In genomic region chr11:92501346-92501745, GRCh38 we compare ENCODE assay signal across 22 cellular contexts.
"Had no signal": no experiment of that assay in that cellular context is flagged by ENCODE, and none has a peak within 500 bp of the region (broad histone marks: within the 10 kb centered on the region; RNA-seq: fewer than 3 reads in every experiment).

No MANE protein-coding gene starts in this region.

- H3K36me3 Mint-ChIP-seq: activated naive CD4-positive, alpha-beta T cell treated with anti-CD3 and anti-CD28 coated beads, Interleukin-2, amount 50 U/mL, for 72 hours; brain had no signal

- H3K27me3 Mint-ChIP-seq: activated CD4-positive, alpha-beta T cell treated with anti-CD3 and anti-CD28 coated beads, Interleukin-2, amount 10 ng/mL, durations not matched to agents 24 days and 14 days; activated T-cell treated with anti-CD3 and anti-CD28 coated beads, Interleukin-2, amount 50 U/mL, for 24 hours had no signal

- H3K4me3 ChIP-seq: adrenal gland, K562, SJCRH30, SK-N-MC had no signal

- H3K9me3 ChIP-seq: adrenal gland, SJCRH30 had no signal

- H3K9me3 Mint-ChIP-seq: activated CD4-positive, alpha-beta T cell treated with anti-CD3 and anti-CD28 coated beads, Interleukin-2, amount 10 ng/mL, durations not matched to agents 24 days and 14 days; activated T-cell treated with anti-CD3 and anti-CD28 coated beads, Interleukin-2, amount 50 U/mL, for 24 hours; brain had no signal

- H3K36me3 ChIP-seq: adrenal gland, SJCRH30 had no signal

- ATAC-seq: activated CD8-positive, alpha-beta T cell treated with anti-CD3 and anti-CD28 coated beads, Interleukin-2, amount 10 ng/mL, durations not matched to agents 7 days and 5 days; activated naive CD4-positive, alpha-beta T cell treated with anti-CD3 and anti-CD28 coated beads, Interleukin-2, amount 50 U/mL, for 72 hours; K562; Panc1 had no signal

- H3K27ac Mint-ChIP-seq: activated CD4-positive, alpha-beta T cell treated with anti-CD3 and anti-CD28 coated beads, Interleukin-2, amount 10 ng/mL, durations not matched to agents 24 days and 14 days; activated CD8-positive, alpha-beta T cell treated with anti-CD3 and anti-CD28 coated beads, Interleukin-2, amount 10 ng/mL, durations not matched to agents 7 days and 5 days; activated naive CD4-positive, alpha-beta T cell treated with anti-CD3 and anti-CD28 coated beads for 36 hours; activated naive CD4-positive, alpha-beta T cell treated with anti-CD3 and anti-CD28 coated beads, Interleukin-2, amount 50 U/mL, for 72 hours; activated T-cell treated with anti-CD3 and anti-CD28 coated beads, Interleukin-2, amount 50 U/mL, for 24 hours had no signal

- H3K27ac ChIP-seq: adrenal gland, SJCRH30, SK-N-MC had no signal

- H3K4me1 ChIP-seq: adrenal gland, SJCRH30 had no signal

- H3K27me3 ChIP-seq: adrenal gland, SJCRH30 had no signal

- H3K4me1 Mint-ChIP-seq: activated CD4-positive, alpha-beta T cell treated with anti-CD3 and anti-CD28 coated beads, Interleukin-2, amount 10 ng/mL, durations not matched to agents 24 days and 14 days had no signal

- H3K4me3 Mint-ChIP-seq: activated CD4-positive, alpha-beta T cell treated with anti-CD3 and anti-CD28 coated beads, Interleukin-2, amount 10 ng/mL, durations not matched to agents 24 days and 14 days; activated CD8-positive, alpha-beta T cell treated with anti-CD3 and anti-CD28 coated beads, Interleukin-2, amount 10 ng/mL, durations not matched to agents 7 days and 5 days; activated naive CD4-positive, alpha-beta T cell treated with anti-CD3 and anti-CD28 coated beads for 36 hours; activated T-cell treated with anti-CD3 and anti-CD28 coated beads, Interleukin-2, amount 50 U/mL, for 24 hours had no signal

- DNase-seq: activated CD4-positive, alpha-beta T cell treated with anti-CD3 and anti-CD28 coated beads, Interleukin-2, amount 10 ng/mL, durations not matched to agents 24 days and 14 days; activated CD4-positive, alpha-beta T cell treated with anti-CD3 and anti-CD28 coated beads, Interleukin-2, amount 50 U/mL, for 4 hours; activated CD8-positive, alpha-beta T cell treated with anti-CD3 and anti-CD28 coated beads, Interleukin-2, amount 10 ng/mL, durations not matched to agents 7 days and 5 days; activated gamma-delta T cell treated with Interleukin-2 at 50 U/mL for 16 hours; activated naive CD4-positive, alpha-beta T cell treated with anti-CD3 and anti-CD28 coated beads for 36 hours; activated T-cell treated with anti-CD3 and anti-CD28 coated beads, Interleukin-2, amount 50 U/mL, for 24 hours; adrenal gland; NCI-H1092 treated with DMSO at 0.1 percent for 48 hours; NCI-H1417; NCI-H146; NCI-H187; NCI-H2029 treated with DMSO at 0.1 percent for 48 hours; NCI-H345; NCI-H524 treated with DMSO at 0.1 percent for 48 hours; SHP77; SJCRH30; T1000 had no signal
